ENCODE assay signal across 32 cellular contexts in the genomic region with DNA sequence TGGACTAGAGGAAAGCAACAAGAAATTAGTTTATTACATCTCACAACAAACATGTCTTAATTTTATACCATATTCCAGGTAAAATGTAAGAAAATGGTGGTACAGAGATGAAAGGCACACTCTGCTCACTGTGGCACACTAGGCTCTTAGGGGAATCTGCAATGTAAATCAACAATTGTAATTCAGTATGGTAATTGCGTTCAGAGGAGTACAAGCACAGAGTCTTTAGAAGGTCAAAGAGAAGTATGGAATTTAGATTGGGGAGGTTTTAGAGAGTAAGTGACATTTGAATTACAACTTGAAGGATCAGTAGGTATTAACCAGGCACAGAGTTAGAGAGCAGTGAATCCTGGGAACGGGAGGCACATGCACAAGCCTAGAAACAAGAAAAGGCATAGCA.
"Had no signal": no experiment of that assay in that cellular context is flagged by ENCODE, and none has a peak within 500 bp of the region (broad histone marks: within the 10 kb centered on the region; RNA-seq: fewer than 3 reads in every experiment).

No MANE protein-coding gene starts in this region.

- H3K27me3 Mint-ChIP-seq: dendritic cell treated with granulocyte-macrophage colony-stimulating factor and Interleukin-4, amounts not matched to agents 40 ng/mL and 50 ng/mL, for 4 days; naive thymus-derived CD4-positive, alpha-beta T cell; stimulated activated naive CD8-positive, alpha-beta T cell treated with anti-CD3 and anti-CD28 coated beads, Interleukin-15, amount 100 ng/mL, for 72 hours had no signal

- H3K4me3 Mint-ChIP-seq: dendritic cell treated with granulocyte-macrophage colony-stimulating factor and Interleukin-4, amounts not matched to agents 40 ng/mL and 50 ng/mL, for 4 days; naive thymus-derived CD4-positive, alpha-beta T cell; nephron; stimulated activated naive CD8-positive, alpha-beta T cell treated with anti-CD3 and anti-CD28 coated beads, Interleukin-15, amount 100 ng/mL, for 72 hours had no signal

- H3K9me3 Mint-ChIP-seq: nephron; stimulated activated naive CD8-positive, alpha-beta T cell treated with anti-CD3 and anti-CD28 coated beads, Interleukin-15, amount 100 ng/mL, for 72 hours had no signal

- ATAC-seq: foreskin keratinocyte; gastroesophageal sphincter; heart right ventricle; left cardiac atrium; left lung; naive thymus-derived CD4-positive, alpha-beta T cell; sciatic nerve; stimulated activated naive CD8-positive, alpha-beta T cell treated with anti-CD3 and anti-CD28 coated beads, Interleukin-15, amount 100 ng/mL, for 72 hours had no signal

- H3K4me2 ChIP-seq: smooth muscle cell had no signal

- FAIRE-seq: endothelial cell of umbilical vein, islet of Langerhans had no signal

- DNase-seq: colonic mucosa; effector memory CD4-positive, alpha-beta T cell; foreskin keratinocyte; glutamatergic neuron; heart right ventricle; hippocampal formation; left cardiac atrium; left lung; mesenchymal stem cell; midbrain; naive thymus-derived CD4-positive, alpha-beta T cell; nucleus accumbens; stimulated activated CD4-positive, alpha-beta T cell treated with anti-CD3 and anti-CD28 coated beads, Interleukin-12 subunit alpha, Interleukin-12 subunit beta, amount 100 ng/mL, for 4 hours; stimulated activated CD4-positive, alpha-beta T cell treated with anti-CD3 and anti-CD28 coated beads, Interleukin-1b, Interleukin-23, amount 100 ng/mL, for 48 hours; stimulated activated CD4-positive, alpha-beta T cell treated with anti-CD3 and anti-CD28 coated beads, Interleukin-4, amount 100 ng/mL, for 1 hour; stimulated activated CD8-positive, alpha-beta memory T cell treated with anti-CD3 and anti-CD28 coated beads, Interleukin-4, amount 100 ng/mL, for 48 hours; stimulated activated naive CD4-positive, alpha-beta T cell; stimulated activated naive CD8-positive, alpha-beta T cell treated with anti-CD3 and anti-CD28 coated beads, Interleukin-15, amount 100 ng/mL, for 72 hours; thyroid gland; trophoblast cell had no signal

- H3K4me3 ChIP-seq: colonic mucosa, esophagus muscularis mucosa, gastroesophageal sphincter, heart right ventricle, left lung, prostate gland, right atrium auricular region, smooth muscle cell, suprapubic skin, thyroid gland, vagina had no signal

- H3K9me3 ChIP-seq: colonic mucosa, esophagus muscularis mucosa, gastroesophageal sphincter, heart right ventricle, left lung, prostate gland, right atrium auricular region, suprapubic skin, thyroid gland, vagina had no signal

- H3K36me3 Mint-ChIP-seq: naive thymus-derived CD4-positive, alpha-beta T cell had no signal

- H3K27ac Mint-ChIP-seq: dendritic cell treated with granulocyte-macrophage colony-stimulating factor and Interleukin-4, amounts not matched to agents 40 ng/mL and 50 ng/mL, for 4 days; nephron; stimulated activated naive CD8-positive, alpha-beta T cell treated with anti-CD3 and anti-CD28 coated beads, Interleukin-15, amount 100 ng/mL, for 72 hours had no signal

- H3K27ac ChIP-seq: colonic mucosa, esophagus muscularis mucosa, foreskin keratinocyte, gastroesophageal sphincter, heart right ventricle, left lung, prostate gland, right atrium auricular region, suprapubic skin, thyroid gland, vagina had no signal

- H3K4me1 Mint-ChIP-seq: stimulated activated naive CD8-positive, alpha-beta T cell treated with anti-CD3 and anti-CD28 coated beads, Interleukin-15, amount 100 ng/mL, for 72 hours had no signal

- H3K36me3 ChIP-seq: colonic mucosa, esophagus muscularis mucosa, gastroesophageal sphincter, heart right ventricle, left lung, prostate gland, right atrium auricular region, suprapubic skin, thyroid gland, vagina had no signal

- H3K27me3 ChIP-seq: colonic mucosa, esophagus muscularis mucosa, foreskin keratinocyte, gastroesophageal sphincter, heart right ventricle, left lung, right atrium auricular region, suprapubic skin, thyroid gland, vagina had no signal

- H3K4me1 ChIP-seq: colonic mucosa, foreskin keratinocyte, gastroesophageal sphincter, heart right ventricle, left lung, prostate gland, right atrium auricular region, suprapubic skin, thyroid gland, vagina had no signal
